ENCODE assay signal across 8 cellular contexts in the genomic region with DNA sequence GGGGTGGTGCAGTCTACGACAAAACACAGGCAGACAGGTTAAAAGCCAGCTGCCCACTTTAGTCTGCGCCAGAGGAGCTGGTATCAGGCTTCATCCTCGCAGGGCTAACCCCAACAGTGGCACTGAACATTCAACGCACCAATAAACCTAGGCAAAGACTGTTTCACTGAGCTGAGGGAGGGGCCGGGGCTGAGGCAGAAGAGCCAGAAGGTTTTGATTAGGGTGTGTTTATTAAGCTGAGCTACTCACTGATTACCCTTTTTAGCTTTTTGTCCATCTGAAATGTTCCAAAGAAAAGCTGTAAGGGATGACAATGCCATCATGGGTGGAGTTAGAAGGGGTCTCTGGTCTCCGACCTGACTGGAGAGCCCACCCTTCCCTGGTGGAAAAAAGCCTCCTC. TPM values are rescaled to one million over a fixed set of nuclear protein-coding genes. Genes with fewer than 3 reads are reported as not detected.
DNase-seq lines count a peak whose midpoint lies in the region; TF ChIP-seq lines count a peak whose summit lies in the region.
"Had no signal": no experiment of that assay in that cellular context is flagged by ENCODE, and none has a peak within 500 bp of the region (broad histone marks: within the 10 kb centered on the region; RNA-seq: fewer than 3 reads in every experiment).

No MANE protein-coding gene starts in this region.

- no peak overlapping the region for H2AFZ ChIP-seq in PC-9

- H3K27me3 Mint-ChIP-seq in endothelial cell (ENCODE audit: unreplicated experiment) = peaks cover 14% of the 10 kb centered on the region
- H3K27me3 Mint-ChIP-seq in progenitor cell of endocrine pancreas = no peaks in the 10 kb centered on the region

- peaks cover 13% of the 10 kb centered on the region for H3K4me1 ChIP-seq in PC-9 (replicated peaks; ENCODE audit: insufficient read depth)

- peak overlapping the region; percentile 91 for H3K4me2 ChIP-seq in PC-9

- no TSS peak for BruUV-seq in PC-9 (replicated peaks; lab: Mats Ljungman, UMichigan)

- no peaks in the 10 kb centered on the region for H3K27me3 ChIP-seq in PC-9 (ENCODE audit: insufficient read depth, low read depth)

- H3K27ac Mint-ChIP-seq in endothelial cell (ENCODE audit: unreplicated experiment) (no peak overlapping the region), progenitor cell of endocrine pancreas (no peak overlapping the region)

- H4K20me1 ChIP-seq in PC-9 (ENCODE audit: insufficient read depth) = peaks cover 12% of the 10 kb centered on the region

- H3K4me1 Mint-ChIP-seq in endothelial cell (ENCODE audit: unreplicated experiment) (no peaks in the 10 kb centered on the region), progenitor cell of endocrine pancreas (ENCODE audit: low read depth) (peaks cover 4% of the 10 kb centered on the region)

- DNase-seq in PC-9 = no peak
- no peak for DNase-seq in endothelial cell (ENCODE audit: low spot score)
- no peak for DNase-seq in progenitor cell of endocrine pancreas (ENCODE audit: low spot score, unreplicated experiment)
- DNase-seq in NCI-H1048 (lab: John Stamatoyannopoulos, UW) = no peak
- no peak for DNase-seq in C1 segment of cervical spinal cord (lab: John Stamatoyannopoulos, UW)
- DNase-seq in SIG-M5 treated with dmso at 0.1 percent for 504 hours (lab: John Stamatoyannopoulos, UW; ENCODE audit: unreplicated experiment) = no peak
- DNase-seq: NCI-H226 had no signal

- POLR2A ChIA-PET in PC-9 (lab: Charles Lee; ENCODE audit: unreplicated experiment) = interaction anchor here (0.6 kb wide), 4 partner anchors 18 to 1175 kb away, joined by 3 read pairs; a partner anchor contains a TSS

- no peaks in the 10 kb centered on the region for H3K9me3 Mint-ChIP-seq in endothelial cell (ENCODE audit: unreplicated experiment)
- H3K9me3 Mint-ChIP-seq in progenitor cell of endocrine pancreas (ENCODE audit: low read depth) = no peaks in the 10 kb centered on the region

- H3K9me2 ChIP-seq in PC-9 (ENCODE audit: insufficient read depth) = no peaks in the 10 kb centered on the region

- H3K27ac ChIP-seq in PC-9 = no peak overlapping the region

- H3K36me3 Mint-ChIP-seq in endothelial cell (ENCODE audit: low read depth, unreplicated experiment) (peaks cover 19% of the 10 kb centered on the region), progenitor cell of endocrine pancreas (ENCODE audit: insufficient read depth) (peaks cover 16% of the 10 kb centered on the region)

- H3K4me3 Mint-ChIP-seq in endothelial cell (ENCODE audit: unreplicated experiment) = peak overlapping the region; percentile 90
- peak overlapping the region; percentile 83 for H3K4me3 Mint-ChIP-seq in progenitor cell of endocrine pancreas (ENCODE audit: low read depth)

- H3F3A ChIP-seq in PC-9 (ENCODE audit: insufficient read depth, low read depth) = peaks cover under 1% of the 10 kb centered on the region; the same call in 1 of the 2 replicates

- H3K79me2 ChIP-seq in PC-9 (ENCODE audit: low read depth) = peaks cover 18% of the 10 kb centered on the region

- no peak for TF ChIP-seq CTCF in GM12875 (IDR thresholded peaks at IDR 0.05; ENCODE audit: borderline replicate concordance, insufficient read depth, low read depth, low read length)
- no peak for TF ChIP-seq CTCF in PC-9 (conservative IDR thresholded peaks at IDR 0.05)
- TF ChIP-seq CTCF in endothelial cell (IDR thresholded peaks at IDR 0.05; ENCODE audit: unreplicated experiment) = no peak
- TF ChIP-seq CTCF in progenitor cell of endocrine pancreas (IDR thresholded peaks at IDR 0.05; ENCODE audit: unreplicated experiment) = no peak

- intact Hi-C loops in PC-9 (cut with micrococcal nuclease; ENCODE audit: unreplicated experiment) = no loop called here

- peak overlapping the region; percentile 79 for H3K4me3 ChIP-seq in GM12875 (ENCODE audit: low read depth, low read length)
- H3K4me3 ChIP-seq in PC-9 = peak overlapping the region; percentile 91

- CTCF ChIA-PET in PC-9 (lab: Charles Lee) = no interaction called here

- H3K36me3 ChIP-seq in PC-9 (ENCODE audit: low read depth) = peaks cover 8% of the 10 kb centered on the region; the same call in 1 of the 2 replicates

- H3K9me3 ChIP-seq in PC-9 (ENCODE audit: insufficient read depth, low read depth) = no peaks in the 10 kb centered on the region

RNA-seq across cellular contexts. Expression of a gene that starts 1.4 kb away (rescaled TPM):
- total RNA-seq in PC-9 (2021) (47.7 and 49.2 TPM in 2 replicates), endothelial cell (ENCODE audit: unreplicated experiment) (25.6 TPM), progenitor cell of endocrine pancreas (35.7 and 38.8 TPM in 2 replicates)

RNA-seq across cellular contexts. Expression of a gene that starts 10.2 kb away (rescaled TPM):
- 48.5 and 52.2 TPM in 2 replicates for total RNA-seq in PC-9 (2021)
- 32.2 TPM for total RNA-seq in endothelial cell (ENCODE audit: unreplicated experiment)
- total RNA-seq in progenitor cell of endocrine pancreas = 58.8 and 64.0 TPM in 2 replicates

RNA-seq across cellular contexts. Expression of a gene that starts 16.6 kb away (rescaled TPM):
- total RNA-seq in PC-9 (2021) = 116 and 127 TPM in 2 replicates
- 20.3 TPM for total RNA-seq in endothelial cell (ENCODE audit: unreplicated experiment)
- total RNA-seq in progenitor cell of endocrine pancreas = 64.0 and 74.9 TPM in 2 replicates

RNA-seq across cellular contexts. Expression of a gene that starts 29.9 kb away (rescaled TPM):
- total RNA-seq in PC-9 (2021) (111 and 116 TPM in 2 replicates), endothelial cell (ENCODE audit: unreplicated experiment) (120 TPM), progenitor cell of endocrine pancreas (159 and 167 TPM in 2 replicates)

RNA-seq across cellular contexts. Expression of a gene that starts 37.2 kb away (rescaled TPM):
- total RNA-seq in PC-9 (2021) (54.5 and 87.7 TPM in 2 replicates), endothelial cell (ENCODE audit: unreplicated experiment) (41.4 TPM), progenitor cell of endocrine pancreas (27.9 and 30.2 TPM in 2 replicates)
